Comparison of ENCODE assay signal across 1 cellular context in the genomic region with DNA sequence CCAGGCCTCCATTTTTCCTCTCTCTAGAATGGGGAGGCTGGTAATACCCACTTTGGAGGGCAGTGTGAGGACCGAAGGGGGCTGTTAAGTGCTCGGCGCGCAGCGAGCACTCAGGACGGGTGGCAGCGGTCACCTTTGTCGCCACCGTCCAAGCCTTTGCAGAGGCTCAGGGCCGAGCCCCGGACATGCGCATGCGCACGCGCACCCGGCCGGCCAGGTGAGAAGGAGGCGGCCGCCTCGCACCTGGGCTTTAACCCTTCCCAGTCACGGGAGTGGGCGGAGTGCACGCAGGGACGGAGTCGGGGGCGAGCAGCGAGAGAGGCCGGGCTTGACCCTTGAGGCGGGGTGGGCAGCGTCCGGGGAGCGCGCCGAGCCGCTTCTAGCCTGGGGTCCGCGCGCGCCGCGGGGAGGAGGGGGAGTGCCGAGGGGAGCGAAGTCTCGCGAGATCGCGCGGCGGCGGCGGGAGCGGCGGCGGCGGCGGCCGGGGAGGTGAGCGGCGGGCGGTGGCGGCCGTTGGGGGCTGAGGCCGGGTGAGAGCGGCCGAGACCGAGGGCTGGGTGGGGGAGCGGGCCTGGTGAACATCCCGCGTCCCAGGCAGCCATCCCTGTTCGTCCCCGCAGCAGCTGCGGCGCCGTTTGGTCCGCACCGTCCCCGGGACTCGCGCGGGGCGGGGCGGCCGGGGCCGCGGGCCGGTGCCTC.
TF ChIP-seq lines count a peak whose summit lies in the region.

A gene with protein sequence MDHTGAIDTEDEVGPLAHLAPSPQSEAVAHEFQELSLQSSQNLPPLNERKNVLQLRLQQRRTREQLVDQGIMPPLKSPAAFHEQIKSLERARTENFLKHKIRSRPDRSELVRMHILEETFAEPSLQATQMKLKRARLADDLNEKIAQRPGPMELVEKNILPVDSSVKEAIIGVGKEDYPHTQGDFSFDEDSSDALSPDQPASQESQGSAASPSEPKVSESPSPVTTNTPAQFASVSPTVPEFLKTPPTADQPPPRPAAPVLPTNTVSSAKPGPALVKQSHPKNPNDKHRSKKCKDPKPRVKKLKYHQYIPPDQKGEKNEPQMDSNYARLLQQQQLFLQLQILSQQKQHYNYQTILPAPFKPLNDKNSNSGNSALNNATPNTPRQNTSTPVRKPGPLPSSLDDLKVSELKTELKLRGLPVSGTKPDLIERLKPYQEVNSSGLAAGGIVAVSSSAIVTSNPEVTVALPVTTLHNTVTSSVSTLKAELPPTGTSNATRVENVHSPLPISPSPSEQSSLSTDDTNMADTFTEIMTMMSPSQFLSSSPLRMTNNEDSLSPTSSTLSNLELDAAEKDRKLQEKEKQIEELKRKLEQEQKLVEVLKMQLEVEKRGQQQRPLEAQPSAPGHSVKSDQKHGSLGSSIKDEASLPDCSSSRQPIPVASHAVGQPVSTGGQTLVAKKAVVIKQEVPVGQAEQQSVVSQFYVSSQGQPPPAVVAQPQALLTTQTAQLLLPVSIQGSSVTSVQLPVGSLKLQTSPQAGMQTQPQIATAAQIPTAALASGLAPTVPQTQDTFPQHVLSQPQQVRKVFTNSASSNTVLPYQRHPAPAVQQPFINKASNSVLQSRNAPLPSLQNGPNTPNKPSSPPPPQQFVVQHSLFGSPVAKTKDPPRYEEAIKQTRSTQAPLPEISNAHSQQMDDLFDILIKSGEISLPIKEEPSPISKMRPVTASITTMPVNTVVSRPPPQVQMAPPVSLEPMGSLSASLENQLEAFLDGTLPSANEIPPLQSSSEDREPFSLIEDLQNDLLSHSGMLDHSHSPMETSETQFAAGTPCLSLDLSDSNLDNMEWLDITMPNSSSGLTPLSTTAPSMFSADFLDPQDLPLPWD (plus strand): TSS at position 443 of the 699 bp plus-strand sequence. CDS start 69,288 bp downstream, outside the sequence.

TF ChIP-seq in WTC11, 78 proteins besides CTCF, POLR2A, EP300 and RAD21 (continued from another document):
- TF ChIP-seq CREM (CRISPR knock-in tag; IDR thresholded peaks at IDR 0.05): peak; percentile 76
- TF ChIP-seq SP1 (CRISPR knock-in tag; conservative IDR thresholded peaks at IDR 0.05): peak; percentile 89
- TF ChIP-seq, protein P1, sequence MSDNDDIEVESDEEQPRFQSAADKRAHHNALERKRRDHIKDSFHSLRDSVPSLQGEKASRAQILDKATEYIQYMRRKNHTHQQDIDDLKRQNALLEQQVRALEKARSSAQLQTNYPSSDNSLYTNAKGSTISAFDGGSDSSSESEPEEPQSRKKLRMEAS (CRISPR knock-in tag; IDR thresholded peaks at IDR 0.05): peak; percentile 88
- TF ChIP-seq OVOL2 (CRISPR knock-in tag; IDR thresholded peaks at IDR 0.05; ENCODE audit: borderline replicate concordance): no peak
- TF ChIP-seq ELF4 (CRISPR knock-in tag; IDR thresholded peaks at IDR 0.05; ENCODE audit: low read depth): 0 out of 2 replicates have a peak, but pooled peaks have one; percentile 32
- 0 out of 2 replicates have a peak, but pooled peaks have one; percentile 69 for TF ChIP-seq RELA (CRISPR knock-in tag; IDR thresholded peaks at IDR 0.05; ENCODE audit: borderline replicate concordance)
- TF ChIP-seq, protein P2, sequence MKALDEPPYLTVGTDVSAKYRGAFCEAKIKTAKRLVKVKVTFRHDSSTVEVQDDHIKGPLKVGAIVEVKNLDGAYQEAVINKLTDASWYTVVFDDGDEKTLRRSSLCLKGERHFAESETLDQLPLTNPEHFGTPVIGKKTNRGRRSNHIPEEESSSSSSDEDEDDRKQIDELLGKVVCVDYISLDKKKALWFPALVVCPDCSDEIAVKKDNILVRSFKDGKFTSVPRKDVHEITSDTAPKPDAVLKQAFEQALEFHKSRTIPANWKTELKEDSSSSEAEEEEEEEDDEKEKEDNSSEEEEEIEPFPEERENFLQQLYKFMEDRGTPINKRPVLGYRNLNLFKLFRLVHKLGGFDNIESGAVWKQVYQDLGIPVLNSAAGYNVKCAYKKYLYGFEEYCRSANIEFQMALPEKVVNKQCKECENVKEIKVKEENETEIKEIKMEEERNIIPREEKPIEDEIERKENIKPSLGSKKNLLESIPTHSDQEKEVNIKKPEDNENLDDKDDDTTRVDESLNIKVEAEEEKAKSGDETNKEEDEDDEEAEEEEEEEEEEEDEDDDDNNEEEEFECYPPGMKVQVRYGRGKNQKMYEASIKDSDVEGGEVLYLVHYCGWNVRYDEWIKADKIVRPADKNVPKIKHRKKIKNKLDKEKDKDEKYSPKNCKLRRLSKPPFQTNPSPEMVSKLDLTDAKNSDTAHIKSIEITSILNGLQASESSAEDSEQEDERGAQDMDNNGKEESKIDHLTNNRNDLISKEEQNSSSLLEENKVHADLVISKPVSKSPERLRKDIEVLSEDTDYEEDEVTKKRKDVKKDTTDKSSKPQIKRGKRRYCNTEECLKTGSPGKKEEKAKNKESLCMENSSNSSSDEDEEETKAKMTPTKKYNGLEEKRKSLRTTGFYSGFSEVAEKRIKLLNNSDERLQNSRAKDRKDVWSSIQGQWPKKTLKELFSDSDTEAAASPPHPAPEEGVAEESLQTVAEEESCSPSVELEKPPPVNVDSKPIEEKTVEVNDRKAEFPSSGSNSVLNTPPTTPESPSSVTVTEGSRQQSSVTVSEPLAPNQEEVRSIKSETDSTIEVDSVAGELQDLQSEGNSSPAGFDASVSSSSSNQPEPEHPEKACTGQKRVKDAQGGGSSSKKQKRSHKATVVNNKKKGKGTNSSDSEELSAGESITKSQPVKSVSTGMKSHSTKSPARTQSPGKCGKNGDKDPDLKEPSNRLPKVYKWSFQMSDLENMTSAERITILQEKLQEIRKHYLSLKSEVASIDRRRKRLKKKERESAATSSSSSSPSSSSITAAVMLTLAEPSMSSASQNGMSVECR (CRISPR knock-in tag; IDR thresholded peaks at IDR 0.05; ENCODE audit: borderline replicate concordance): no peak; the same call in 1 of the 2 replicates
- TF ChIP-seq, protein P3, sequence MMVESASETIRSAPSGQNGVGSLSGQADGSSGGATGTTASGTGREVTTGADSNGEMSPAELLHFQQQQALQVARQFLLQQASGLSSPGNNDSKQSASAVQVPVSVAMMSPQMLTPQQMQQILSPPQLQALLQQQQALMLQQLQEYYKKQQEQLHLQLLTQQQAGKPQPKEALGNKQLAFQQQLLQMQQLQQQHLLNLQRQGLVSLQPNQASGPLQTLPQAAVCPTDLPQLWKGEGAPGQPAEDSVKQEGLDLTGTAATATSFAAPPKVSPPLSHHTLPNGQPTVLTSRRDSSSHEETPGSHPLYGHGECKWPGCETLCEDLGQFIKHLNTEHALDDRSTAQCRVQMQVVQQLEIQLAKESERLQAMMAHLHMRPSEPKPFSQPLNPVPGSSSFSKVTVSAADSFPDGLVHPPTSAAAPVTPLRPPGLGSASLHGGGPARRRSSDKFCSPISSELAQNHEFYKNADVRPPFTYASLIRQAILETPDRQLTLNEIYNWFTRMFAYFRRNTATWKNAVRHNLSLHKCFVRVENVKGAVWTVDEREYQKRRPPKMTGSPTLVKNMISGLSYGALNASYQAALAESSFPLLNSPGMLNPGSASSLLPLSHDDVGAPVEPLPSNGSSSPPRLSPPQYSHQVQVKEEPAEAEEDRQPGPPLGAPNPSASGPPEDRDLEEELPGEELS (CRISPR knock-in tag; IDR thresholded peaks at IDR 0.05): peak; percentile 74
- TF ChIP-seq, protein P4, sequence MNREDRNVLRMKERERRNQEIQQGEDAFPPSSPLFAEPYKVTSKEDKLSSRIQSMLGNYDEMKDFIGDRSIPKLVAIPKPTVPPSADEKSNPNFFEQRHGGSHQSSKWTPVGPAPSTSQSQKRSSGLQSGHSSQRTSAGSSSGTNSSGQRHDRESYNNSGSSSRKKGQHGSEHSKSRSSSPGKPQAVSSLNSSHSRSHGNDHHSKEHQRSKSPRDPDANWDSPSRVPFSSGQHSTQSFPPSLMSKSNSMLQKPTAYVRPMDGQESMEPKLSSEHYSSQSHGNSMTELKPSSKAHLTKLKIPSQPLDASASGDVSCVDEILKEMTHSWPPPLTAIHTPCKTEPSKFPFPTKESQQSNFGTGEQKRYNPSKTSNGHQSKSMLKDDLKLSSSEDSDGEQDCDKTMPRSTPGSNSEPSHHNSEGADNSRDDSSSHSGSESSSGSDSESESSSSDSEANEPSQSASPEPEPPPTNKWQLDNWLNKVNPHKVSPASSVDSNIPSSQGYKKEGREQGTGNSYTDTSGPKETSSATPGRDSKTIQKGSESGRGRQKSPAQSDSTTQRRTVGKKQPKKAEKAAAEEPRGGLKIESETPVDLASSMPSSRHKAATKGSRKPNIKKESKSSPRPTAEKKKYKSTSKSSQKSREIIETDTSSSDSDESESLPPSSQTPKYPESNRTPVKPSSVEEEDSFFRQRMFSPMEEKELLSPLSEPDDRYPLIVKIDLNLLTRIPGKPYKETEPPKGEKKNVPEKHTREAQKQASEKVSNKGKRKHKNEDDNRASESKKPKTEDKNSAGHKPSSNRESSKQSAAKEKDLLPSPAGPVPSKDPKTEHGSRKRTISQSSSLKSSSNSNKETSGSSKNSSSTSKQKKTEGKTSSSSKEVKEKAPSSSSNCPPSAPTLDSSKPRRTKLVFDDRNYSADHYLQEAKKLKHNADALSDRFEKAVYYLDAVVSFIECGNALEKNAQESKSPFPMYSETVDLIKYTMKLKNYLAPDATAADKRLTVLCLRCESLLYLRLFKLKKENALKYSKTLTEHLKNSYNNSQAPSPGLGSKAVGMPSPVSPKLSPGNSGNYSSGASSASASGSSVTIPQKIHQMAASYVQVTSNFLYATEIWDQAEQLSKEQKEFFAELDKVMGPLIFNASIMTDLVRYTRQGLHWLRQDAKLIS (CRISPR knock-in tag; IDR thresholded peaks at IDR 0.05; ENCODE audit: borderline replicate concordance): no peak
- no peak for TF ChIP-seq JUN (CRISPR knock-in tag; IDR thresholded peaks at IDR 0.05)
- TF ChIP-seq MYBL2 (CRISPR knock-in tag; IDR thresholded peaks at IDR 0.05): 0 out of 2 replicates have a peak, but pooled peaks have one; percentile 48
- TF ChIP-seq TEAD4 (CRISPR knock-in tag; IDR thresholded peaks at IDR 0.05): no peak
- peak; percentile 22; the same call in 1 of the 2 replicates for TF ChIP-seq ZBTB21 (CRISPR knock-in tag; IDR thresholded peaks at IDR 0.05; ENCODE audit: borderline replicate concordance)
- TF ChIP-seq ZNF263 (CRISPR knock-in tag; IDR thresholded peaks at IDR 0.05; ENCODE audit: low read depth): no peak
- TF ChIP-seq ESRRA (CRISPR knock-in tag; IDR thresholded peaks at IDR 0.05; ENCODE audit: borderline replicate concordance): 0 out of 2 replicates have a peak, but pooled peaks have one; percentile 26
- TF ChIP-seq FOXK1 (CRISPR knock-in tag; IDR thresholded peaks at IDR 0.05): 0 out of 2 replicates have a peak, but pooled peaks have one; percentile 30
- TF ChIP-seq GTF2I (CRISPR knock-in tag; conservative IDR thresholded peaks at IDR 0.05): no peak
- TF ChIP-seq, protein P5, sequence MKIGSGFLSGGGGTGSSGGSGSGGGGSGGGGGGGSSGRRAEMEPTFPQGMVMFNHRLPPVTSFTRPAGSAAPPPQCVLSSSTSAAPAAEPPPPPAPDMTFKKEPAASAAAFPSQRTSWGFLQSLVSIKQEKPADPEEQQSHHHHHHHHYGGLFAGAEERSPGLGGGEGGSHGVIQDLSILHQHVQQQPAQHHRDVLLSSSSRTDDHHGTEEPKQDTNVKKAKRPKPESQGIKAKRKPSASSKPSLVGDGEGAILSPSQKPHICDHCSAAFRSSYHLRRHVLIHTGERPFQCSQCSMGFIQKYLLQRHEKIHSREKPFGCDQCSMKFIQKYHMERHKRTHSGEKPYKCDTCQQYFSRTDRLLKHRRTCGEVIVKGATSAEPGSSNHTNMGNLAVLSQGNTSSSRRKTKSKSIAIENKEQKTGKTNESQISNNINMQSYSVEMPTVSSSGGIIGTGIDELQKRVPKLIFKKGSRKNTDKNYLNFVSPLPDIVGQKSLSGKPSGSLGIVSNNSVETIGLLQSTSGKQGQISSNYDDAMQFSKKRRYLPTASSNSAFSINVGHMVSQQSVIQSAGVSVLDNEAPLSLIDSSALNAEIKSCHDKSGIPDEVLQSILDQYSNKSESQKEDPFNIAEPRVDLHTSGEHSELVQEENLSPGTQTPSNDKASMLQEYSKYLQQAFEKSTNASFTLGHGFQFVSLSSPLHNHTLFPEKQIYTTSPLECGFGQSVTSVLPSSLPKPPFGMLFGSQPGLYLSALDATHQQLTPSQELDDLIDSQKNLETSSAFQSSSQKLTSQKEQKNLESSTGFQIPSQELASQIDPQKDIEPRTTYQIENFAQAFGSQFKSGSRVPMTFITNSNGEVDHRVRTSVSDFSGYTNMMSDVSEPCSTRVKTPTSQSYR (CRISPR knock-in tag; IDR thresholded peaks at IDR 0.05): no peak
- 0 out of 2 replicates have a peak, but pooled peaks have one; percentile 33 for TF ChIP-seq ZNF317 (CRISPR knock-in tag; IDR thresholded peaks at IDR 0.05; ENCODE audit: borderline replicate concordance, low read depth)
- TF ChIP-seq, protein P6, sequence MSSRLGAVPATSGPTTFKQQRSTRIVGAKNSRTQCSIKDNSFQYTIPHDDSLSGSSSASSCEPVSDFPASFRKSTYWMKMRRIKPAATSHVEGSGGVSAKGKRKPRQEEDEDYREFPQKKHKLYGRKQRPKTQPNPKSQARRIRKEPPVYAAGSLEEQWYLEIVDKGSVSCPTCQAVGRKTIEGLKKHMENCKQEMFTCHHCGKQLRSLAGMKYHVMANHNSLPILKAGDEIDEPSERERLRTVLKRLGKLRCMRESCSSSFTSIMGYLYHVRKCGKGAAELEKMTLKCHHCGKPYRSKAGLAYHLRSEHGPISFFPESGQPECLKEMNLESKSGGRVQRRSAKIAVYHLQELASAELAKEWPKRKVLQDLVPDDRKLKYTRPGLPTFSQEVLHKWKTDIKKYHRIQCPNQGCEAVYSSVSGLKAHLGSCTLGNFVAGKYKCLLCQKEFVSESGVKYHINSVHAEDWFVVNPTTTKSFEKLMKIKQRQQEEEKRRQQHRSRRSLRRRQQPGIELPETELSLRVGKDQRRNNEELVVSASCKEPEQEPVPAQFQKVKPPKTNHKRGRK (CRISPR knock-in tag; IDR thresholded peaks at IDR 0.05; ENCODE audit: borderline replicate concordance): no peak
- TF ChIP-seq, protein P7, sequence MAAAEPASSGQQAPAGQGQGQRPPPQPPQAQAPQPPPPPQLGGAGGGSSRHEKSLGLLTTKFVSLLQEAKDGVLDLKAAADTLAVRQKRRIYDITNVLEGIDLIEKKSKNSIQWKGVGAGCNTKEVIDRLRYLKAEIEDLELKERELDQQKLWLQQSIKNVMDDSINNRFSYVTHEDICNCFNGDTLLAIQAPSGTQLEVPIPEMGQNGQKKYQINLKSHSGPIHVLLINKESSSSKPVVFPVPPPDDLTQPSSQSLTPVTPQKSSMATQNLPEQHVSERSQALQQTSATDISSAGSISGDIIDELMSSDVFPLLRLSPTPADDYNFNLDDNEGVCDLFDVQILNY (CRISPR knock-in tag; IDR thresholded peaks at IDR 0.05): peak; percentile 93
- no peak for TF ChIP-seq ZNF138 (CRISPR knock-in tag; conservative IDR thresholded peaks at IDR 0.05)
- TF ChIP-seq, protein P8, sequence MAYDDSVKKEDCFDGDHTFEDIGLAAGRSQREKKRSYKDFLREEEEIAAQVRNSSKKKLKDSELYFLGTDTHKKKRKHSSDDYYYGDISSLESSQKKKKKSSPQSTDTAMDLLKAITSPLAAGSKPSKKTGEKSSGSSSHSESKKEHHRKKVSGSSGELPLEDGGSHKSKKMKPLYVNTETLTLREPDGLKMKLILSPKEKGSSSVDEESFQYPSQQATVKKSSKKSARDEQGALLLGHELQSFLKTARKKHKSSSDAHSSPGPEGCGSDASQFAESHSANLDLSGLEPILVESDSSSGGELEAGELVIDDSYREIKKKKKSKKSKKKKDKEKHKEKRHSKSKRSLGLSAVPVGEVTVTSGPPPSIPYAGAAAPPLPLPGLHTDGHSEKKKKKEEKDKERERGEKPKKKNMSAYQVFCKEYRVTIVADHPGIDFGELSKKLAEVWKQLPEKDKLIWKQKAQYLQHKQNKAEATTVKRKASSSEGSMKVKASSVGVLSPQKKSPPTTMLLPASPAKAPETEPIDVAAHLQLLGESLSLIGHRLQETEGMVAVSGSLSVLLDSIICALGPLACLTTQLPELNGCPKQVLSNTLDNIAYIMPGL (CRISPR knock-in tag; IDR thresholded peaks at IDR 0.05): peak; percentile 75; the same call in 1 of the 2 replicates
- TF ChIP-seq NR3C1 (CRISPR knock-in tag; conservative IDR thresholded peaks at IDR 0.05; ENCODE audit: low read depth): no peak
- no peak for TF ChIP-seq ZNF219 (CRISPR knock-in tag; IDR thresholded peaks at IDR 0.05; ENCODE audit: borderline replicate concordance)
- TF ChIP-seq FOXP1 (CRISPR knock-in tag; IDR thresholded peaks at IDR 0.05; ENCODE audit: borderline replicate concordance): peak; percentile 54; the same call in 1 of the 2 replicates
